Comparison of ENCODE assay signal across 18 cellular contexts in genomic region chr3:183917776-183918175, GRCh38.
"Had no signal": no experiment of that assay in that cellular context is flagged by ENCODE, and none has a peak within 500 bp of the region (broad histone marks: within the 10 kb centered on the region; RNA-seq: fewer than 3 reads in every experiment).

No MANE protein-coding gene starts in this region.

- ATAC-seq: esophagus mucosa; naive thymus-derived CD4-positive, alpha-beta T cell; right cardiac atrium had no signal

- H3K27ac ChIP-seq: heart left ventricle, neutrophil, suprapubic skin, tibial nerve had no signal

- FAIRE-seq: frontal cortex, islet of Langerhans, small intestine had no signal

- H3K9me3 ChIP-seq: heart left ventricle, neutrophil, suprapubic skin, tibial nerve had no signal

- H3K4me3 ChIP-seq: dorsolateral prefrontal cortex, heart left ventricle, suprapubic skin, tibial nerve had no signal

- H3K4me3 Mint-ChIP-seq: naive thymus-derived CD4-positive, alpha-beta T cell had no signal

- H3K9me3 Mint-ChIP-seq: naive thymus-derived CD4-positive, alpha-beta T cell had no signal

- H3K4me1 ChIP-seq: heart left ventricle, suprapubic skin, tibial nerve had no signal

- H3K27me3 ChIP-seq: dorsolateral prefrontal cortex, heart left ventricle, neutrophil, suprapubic skin, tibial nerve had no signal

- DNase-seq: cortex of kidney; effector CD8-positive, alpha-beta T cell; heart left ventricle; hypothalamus; kidney glomerular epithelial cell; mammary epithelial cell; naive thymus-derived CD4-positive, alpha-beta T cell; small intestine; stimulated activated CD4-positive, alpha-beta T cell treated with anti-CD3 and anti-CD28 coated beads, Interleukin-12 subunit alpha, Interleukin-12 subunit beta, amount 100 ng/mL, for 4 hours; stimulated activated naive CD4-positive, alpha-beta T cell treated with Interleukin-2 at 50 U/mL for 16 hours had no signal

- H3K4me1 Mint-ChIP-seq: naive thymus-derived CD4-positive, alpha-beta T cell had no signal
